ENCODE assay signal across 8 cellular contexts in the genomic region with DNA sequence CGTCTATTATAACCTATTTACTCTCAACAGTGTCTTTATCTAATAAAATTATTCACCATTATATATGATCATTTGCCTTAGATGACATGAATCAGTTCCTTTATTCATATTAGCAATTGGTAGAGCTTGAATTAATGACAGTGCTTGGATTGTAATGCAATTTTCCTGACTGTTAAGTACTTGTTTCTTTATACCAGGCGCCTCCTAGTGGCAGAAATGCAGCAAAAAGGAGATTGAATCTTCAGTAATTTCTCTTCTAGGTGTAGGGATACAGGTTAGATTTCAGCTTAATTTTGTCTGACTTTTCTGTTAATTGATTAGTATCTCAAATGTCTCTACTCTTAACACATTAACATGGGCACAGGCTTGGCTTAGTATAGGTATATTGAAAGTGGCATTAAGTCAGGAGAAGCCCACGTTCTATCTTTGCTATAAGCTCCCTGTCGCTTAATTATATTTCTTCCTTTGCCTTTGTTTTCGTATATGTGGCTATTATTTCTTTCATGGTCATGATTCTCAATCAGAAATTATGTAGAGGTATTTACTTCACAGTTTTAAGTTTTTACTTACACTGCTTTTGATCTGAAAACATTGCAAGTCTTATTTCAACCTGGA. TPM values are rescaled to one million over a fixed set of nuclear protein-coding genes. Genes with fewer than 3 reads are reported as not detected.
A peak's percentile ranks its signal among the peaks of the same experiment; 100 is the strongest.
DNase-seq lines count a peak whose midpoint lies in the region; ATAC-seq and TF ChIP-seq lines count a peak whose summit lies in the region.

No MANE protein-coding gene starts in this region.

- TF ChIP-seq EP300 in suprapubic skin (IDR thresholded peaks at IDR 0.05) = no peak

- no peak for TF ChIP-seq POLR2A in suprapubic skin (IDR thresholded peaks at IDR 0.05)

- no peak overlapping the region for H3K4me3 ChIP-seq in CD4-positive, alpha-beta memory T cell (ENCODE audit: low read length in 2 of 2)
- H3K4me3 ChIP-seq in mucosa of descending colon = no peak overlapping the region
- no peak overlapping the region for H3K4me3 ChIP-seq in suprapubic skin

- no peak overlapping the region for H3K4me3 Mint-ChIP-seq in CD4-positive, alpha-beta memory T cell

- POLR2A ChIA-PET in CD4-positive, alpha-beta memory T cell (lab: Charles Lee; ENCODE audit: partially characterized antibody) = no interaction called here

- H3K9me3 Mint-ChIP-seq in CD4-positive, alpha-beta memory T cell = no peaks in the 10 kb centered on the region

- H3K4me1 ChIP-seq in CD4-positive, alpha-beta memory T cell (ENCODE audit: insufficient read depth, low read length) = no peaks in the 10 kb centered on the region
- no peaks in the 10 kb centered on the region for H3K4me1 ChIP-seq in mucosa of descending colon (ENCODE audit: low read depth)
- no peaks in the 10 kb centered on the region for H3K4me1 ChIP-seq in suprapubic skin

- no peaks in the 10 kb centered on the region for H3K36me3 Mint-ChIP-seq in CD4-positive, alpha-beta memory T cell

- TF ChIP-seq CTCF in mucosa of descending colon (IDR thresholded peaks at IDR 0.05) (peak; percentile 66), suprapubic skin (IDR thresholded peaks at IDR 0.05) (peak; percentile 68 to 72)

- H3K27ac ChIP-seq in CD4-positive, alpha-beta memory T cell (ENCODE audit: low read depth, low read length) = no peak overlapping the region
- H3K27ac ChIP-seq in suprapubic skin = no peak overlapping the region

- intact Hi-C loops in CD4-positive, alpha-beta memory T cell (cut with micrococcal nuclease) = loop anchor here (1.0 to 10.0 kb wide), 2 partner anchors 197 to 561 kb away; no protein-coding TSS in a partner anchor
- intact Hi-C loops in mucosa of descending colon (cut with DNase I, micrococcal nuclease) = loop anchor here (10.0 kb wide), 2 partner anchors 337 to 467 kb away; no protein-coding TSS in a partner anchor

- peak; percentile 40 to 54 (median 47) for DNase-seq in CD4-positive, alpha-beta memory T cell
- DNase-seq in NCI-H526 treated with DMSO at 0.1 percent for 48 hours (lab: John Stamatoyannopoulos, UW) (peak; percentile 82), epidermal melanocyte (ENCODE audit: insufficient read length, low spot score) (peak; percentile 73), mucosa of descending colon (peak in 1 of 3 donors; percentile 93), suprapubic skin (ENCODE audit: low spot score in 2 of 2) (peak; percentile 77 to 85), UCSD-AML1 (lab: John Stamatoyannopoulos, UW; ENCODE audit: unreplicated experiment) (no peak)
- DNase-seq in activated CD4-positive, alpha-beta T cell treated with anti-CD3 and anti-CD28 coated beads, Interleukin-2, amount 50 U/mL, for 4 hours = peak; percentile 51 to 55

- no peak overlapping the region for H3K27ac Mint-ChIP-seq in CD4-positive, alpha-beta memory T cell

- H3K27me3 ChIP-seq in CD4-positive, alpha-beta memory T cell (ENCODE audit: insufficient read depth, low read length) = no peaks in the 10 kb centered on the region
- no peaks in the 10 kb centered on the region for H3K27me3 ChIP-seq in suprapubic skin

- no peaks in the 10 kb centered on the region for H3K9me3 ChIP-seq in CD4-positive, alpha-beta memory T cell (ENCODE audit: control insufficient read depth in 1 of 2, low read length in 2 of 2)
- H3K9me3 ChIP-seq in mucosa of descending colon = no peaks in the 10 kb centered on the region
- H3K9me3 ChIP-seq in suprapubic skin = no peaks in the 10 kb centered on the region

- CTCF ChIA-PET in CD4-positive, alpha-beta memory T cell (lab: Charles Lee; ENCODE audit: partially characterized antibody) = interaction anchor here (0.8 to 3.3 kb wide), 22 partner anchors 9 to 642 kb away, joined by 3 to 18 read pairs (median 6); no protein-coding TSS in a partner anchor

- ATAC-seq in HG02870 (IDR thresholded peaks at IDR 0.05; ENCODE audit: unreplicated experiment) (peak; percentile 51), mucosa of descending colon (peak; percentile 31)

- peaks cover 3 to 7% of the 10 kb centered on the region in 2 donors for H3K27me3 Mint-ChIP-seq in CD4-positive, alpha-beta memory T cell

- no peaks in the 10 kb centered on the region for H3K36me3 ChIP-seq in CD4-positive, alpha-beta memory T cell (ENCODE audit: insufficient read depth, low read length)
- no peaks in the 10 kb centered on the region for H3K36me3 ChIP-seq in mucosa of descending colon (ENCODE audit: low read depth)
- no peaks in the 10 kb centered on the region for H3K36me3 ChIP-seq in suprapubic skin

- 61% methylated on average over 5 of the region's 5 CpGs for WGBS in suprapubic skin

- H3K4me1 Mint-ChIP-seq in CD4-positive, alpha-beta memory T cell = no peaks in the 10 kb centered on the region

RNA-seq across cellular contexts. Expression of gene LHFPL6, which starts 9.1 kb away (rescaled TPM):
- total RNA-seq in CD4-positive, alpha-beta memory T cell = not detected
- under 1 TPM in 1 of 2 donors, not detected in 1; 0.16 TPM for polyA plus RNA-seq in CD4-positive, alpha-beta memory T cell
- total RNA-seq in mucosa of descending colon (10 to 100 TPM in 1 of 3 donors, 1 to 10 TPM in 2; 4.9 to 26.1 (median 8.3) TPM), suprapubic skin (10 to 100 TPM; 10.6 to 21.0 (median 15.6) TPM)

RNA-seq across cellular contexts. Expression of gene COG6, which starts 43.3 kb away (rescaled TPM):
- total RNA-seq in CD4-positive, alpha-beta memory T cell = 10 to 100 TPM; 37.2 to 44.5 TPM
- 10 to 100 TPM; 12.2 to 18.1 TPM for polyA plus RNA-seq in CD4-positive, alpha-beta memory T cell
- total RNA-seq in mucosa of descending colon = 10 to 100 TPM; 24.7 to 30.4 (median 27.4) TPM
- 10 to 100 TPM; 14.8 to 28.2 (median 22.9) TPM for total RNA-seq in suprapubic skin

Comparison
In these comparisons a context has a peak if more than half of its experiments do, and no peak if none do; other contexts are left out.
1. RNA of gene LHFPL6, which starts 9.1 kb away (total RNA-seq): 10.6 to 21.0 TPM in suprapubic skin and 4.9 to 26.1 TPM in mucosa of descending colon; not detected in CD4-positive, alpha-beta memory T cell; every median in the first group is over 4 times any median in the second.